ENCODE assay signal across 8 cellular contexts in genomic region chr1:156385534-156386031, GRCh38. TPM values are rescaled to one million over a fixed set of nuclear protein-coding genes. Genes with fewer than 3 reads are reported as not detected.
DNase-seq lines count a peak whose midpoint lies in the region; ATAC-seq and TF ChIP-seq lines count a peak whose summit lies in the region.

No MANE protein-coding gene starts in this region.

- H3K36me3 Mint-ChIP-seq in activated naive CD4-positive, alpha-beta T cell treated with anti-CD3 and anti-CD28 coated beads, Interleukin-2, amount 10 ng/mL, durations not matched to agents 7 days and 5 days: no peaks in the 10 kb centered on the region

- no peaks in the 10 kb centered on the region for H3K9me3 ChIP-seq in vagina

- no peak for TF ChIP-seq POLR2A in vagina (IDR thresholded peaks at IDR 0.05)

- no peaks in the 10 kb centered on the region for H3K4me1 ChIP-seq in vagina

- no peaks in the 10 kb centered on the region for H3K36me3 ChIP-seq in vagina

- H3K9me3 Mint-ChIP-seq in activated naive CD4-positive, alpha-beta T cell treated with anti-CD3 and anti-CD28 coated beads, Interleukin-2, amount 10 ng/mL, durations not matched to agents 7 days and 5 days: no peaks in the 10 kb centered on the region

- ATAC-seq in SK-N-SH treated with all-trans-retinoic acid at 6 μM for 48 hours (peak; percentile 72), GM18909 (IDR thresholded peaks at IDR 0.05; ENCODE audit: poor library complexity, unreplicated experiment) (no peak)

- peak; percentile 81 to 92 (median 89) for TF ChIP-seq CTCF in vagina (IDR thresholded peaks at IDR 0.05)

- no peak overlapping the region for H3K4me3 ChIP-seq in vagina

- H3K4me1 Mint-ChIP-seq in activated naive CD4-positive, alpha-beta T cell treated with anti-CD3 and anti-CD28 coated beads, Interleukin-2, amount 10 ng/mL, durations not matched to agents 7 days and 5 days: peaks cover 5% of the 10 kb centered on the region

- H3K4me3 Mint-ChIP-seq in activated naive CD4-positive, alpha-beta T cell treated with anti-CD3 and anti-CD28 coated beads, Interleukin-2, amount 10 ng/mL, durations not matched to agents 7 days and 5 days: no peak overlapping the region

- H3K27ac ChIP-seq in vagina: no peak overlapping the region

- peaks cover 77% of the 10 kb centered on the region for H3K27me3 Mint-ChIP-seq in activated naive CD4-positive, alpha-beta T cell treated with anti-CD3 and anti-CD28 coated beads, Interleukin-2, amount 10 ng/mL, durations not matched to agents 7 days and 5 days

- CTCF ChIA-PET in activated naive CD4-positive, alpha-beta T cell treated with anti-CD3 and anti-CD28 coated beads, Interleukin-2, amount 10 ng/mL, durations not matched to agents 7 days and 5 days (lab: Charles Lee): interaction anchor here (0.6 to 12.8 kb wide), 61 partner anchors 9 to 449 kb away, joined by 3 to 337 read pairs (median 6); partner anchors contain the start of genes HAPLN2, NAXE, RHBG and TTC24

- intact Hi-C loops in vagina (cut with DNase I): loop anchor here (5.0 to 10.0 kb wide), 3 partner anchors 52 to 272 kb away; no protein-coding TSS in a partner anchor

- H3K27ac Mint-ChIP-seq in activated naive CD4-positive, alpha-beta T cell treated with anti-CD3 and anti-CD28 coated beads, Interleukin-2, amount 10 ng/mL, durations not matched to agents 7 days and 5 days: no peak overlapping the region

- peak; percentile 69 for DNase-seq in Daoy (ENCODE audit: low read depth)
- DNase-seq in NCI-H1092 (lab: John Stamatoyannopoulos, UW): peak; percentile 63
- DNase-seq in activated naive CD4-positive, alpha-beta T cell treated with anti-CD3 and anti-CD28 coated beads, Interleukin-2, amount 10 ng/mL, durations not matched to agents 7 days and 5 days: peak; percentile 84
- DNase-seq in glomerular visceral epithelial cell (ENCODE audit: extremely low spot score): peak; percentile 55
- DNase-seq in pulmonary artery endothelial cell (ENCODE audit: low read depth, low spot score): peak; percentile 19
- no peak for DNase-seq in vagina (ENCODE audit: extremely low spot score in 2 of 2)

- H3K27me3 ChIP-seq in vagina: no peaks in the 10 kb centered on the region

TF ChIP-seq in SK-N-SH treated with all-trans-retinoic acid at 6 μM for 48 hours, 23 proteins besides CTCF, POLR2A, EP300 and RAD21:
- TF ChIP-seq PPARA (CRISPR knock-in tag; IDR thresholded peaks at IDR 0.05; ENCODE audit: borderline replicate concordance) (no peak), ZNF8 (CRISPR knock-in tag; IDR thresholded peaks at IDR 0.05) (no peak), ZNF70 (CRISPR knock-in tag; IDR thresholded peaks at IDR 0.05) (no peak), CREB5 (CRISPR knock-in tag; IDR thresholded peaks at IDR 0.05; ENCODE audit: low read depth) (no peak), ZFP3 (CRISPR knock-in tag; IDR thresholded peaks at IDR 0.05) (no peak), ZFP30 (CRISPR knock-in tag; IDR thresholded peaks at IDR 0.05) (no peak), CSDC2 (CRISPR knock-in tag; IDR thresholded peaks at IDR 0.05) (no peak), ARNTL (CRISPR knock-in tag; IDR thresholded peaks at IDR 0.05; ENCODE audit: borderline replicate concordance, low read depth) (no peak), TSHZ2 (CRISPR knock-in tag; IDR thresholded peaks at IDR 0.05) (no peak)

RNA-seq across cellular contexts. Expression of gene RHBG, which starts 16.6 kb away (rescaled TPM):
- total RNA-seq in Daoy (2014; rRNA removed; shearing (Covaris generic)): 0.06 TPM in 1 of 2 replicates, not detected in the other
- not detected in 2 replicates for total RNA-seq in pulmonary artery endothelial cell
- total RNA-seq in vagina: not detected

RNA-seq across cellular contexts. Expression of gene TSACC, which starts 47.3 kb away (rescaled TPM):
- total RNA-seq in Daoy (2014; rRNA removed; shearing (Covaris generic)): 2.4 TPM in 1 of 2 replicates, not detected in the other
- total RNA-seq in pulmonary artery endothelial cell (not detected in 2 replicates), vagina (not detected)

RNA-seq across cellular contexts. Expression of gene CCT3, which starts 47.5 kb away (rescaled TPM):
- 649 and 676 TPM in 2 replicates for total RNA-seq in Daoy (2014; rRNA removed; shearing (Covaris generic))
- 627 and 951 TPM in 2 replicates for total RNA-seq in pulmonary artery endothelial cell
- 186 TPM for total RNA-seq in vagina

Comparison
In these comparisons a context has a peak if more than half of its experiments do, and no peak if none do; other contexts are left out.
1. DNase-seq: peak in Daoy (single experiment), NCI-H1092 (single experiment), activated naive CD4-positive, alpha-beta T cell treated with anti-CD3 and anti-CD28 coated beads, Interleukin-2, amount 10 ng/mL, durations not matched to agents 7 days and 5 days (single experiment), glomerular visceral epithelial cell (single experiment) and pulmonary artery endothelial cell (single experiment); none in vagina (0 of 2).